In the genomic region with DNA sequence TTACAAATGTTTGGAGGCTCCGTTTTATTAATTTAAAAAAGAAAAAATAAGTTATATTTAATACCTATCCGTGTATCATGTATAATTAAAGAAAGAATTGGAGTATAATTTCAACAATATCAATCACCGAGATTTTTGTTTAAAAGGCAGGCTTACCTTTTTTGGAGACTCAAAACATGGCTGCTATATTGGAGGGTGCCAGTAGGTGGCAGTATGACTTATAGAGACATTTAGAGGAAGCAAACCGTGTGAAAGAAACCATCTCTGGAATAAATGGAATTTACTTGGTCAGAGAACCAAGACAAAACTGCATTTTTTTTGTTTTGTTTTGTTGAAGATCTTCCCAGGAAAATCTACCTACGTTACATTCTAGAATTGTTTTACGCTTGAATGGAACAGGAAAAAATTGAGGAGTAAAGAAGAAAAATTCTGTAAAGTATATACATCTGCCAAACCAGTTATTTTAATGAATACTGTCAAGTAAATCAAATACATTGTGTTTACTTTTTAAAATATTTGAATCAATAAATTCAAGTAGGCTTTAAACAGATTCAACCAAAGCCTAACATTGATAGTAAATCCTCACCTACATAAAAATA, we compare ENCODE assay signal across 8 cellular contexts.
DNase-seq lines count a peak whose midpoint lies in the region; ATAC-seq and TF ChIP-seq lines count a peak whose summit lies in the region.

No MANE protein-coding gene starts in this region.

- H3K4me1 ChIP-seq in Loucy (ENCODE audit: insufficient read depth, low read length, poor library complexity, severe bottlenecking) (no peaks in the 10 kb centered on the region), suprapubic skin (no peaks in the 10 kb centered on the region)

- DNase-seq in EH (ENCODE audit: low read depth) (peak; percentile 65), coronary artery (ENCODE audit: low spot score) (no peak), myocyte (ENCODE audit: low read depth) (peak; percentile 59), suprapubic skin (ENCODE audit: low spot score in 2 of 2) (no peak)
- peak; percentile 17 for DNase-seq in activated CD4-positive, alpha-beta T cell treated with anti-CD3 and anti-CD28 coated beads for 1 hour

- H3K36me3 ChIP-seq in Loucy (ENCODE audit: insufficient read depth, low read length), result no peaks in the 10 kb centered on the region
- no peaks in the 10 kb centered on the region for H3K36me3 ChIP-seq in suprapubic skin

- H3K4me3 ChIP-seq in Loucy (ENCODE audit: low read length, poor library complexity, severe bottlenecking), result no peak overlapping the region
- no peak overlapping the region for H3K4me3 ChIP-seq in coronary artery
- H3K4me3 ChIP-seq in suprapubic skin, result no peak overlapping the region

- no peaks in the 10 kb centered on the region for H3F3A ChIP-seq in Loucy (ENCODE audit: low read depth)

- no peak overlapping the region for H3K27ac ChIP-seq in coronary artery
- H3K27ac ChIP-seq in suprapubic skin, result no peak overlapping the region

- no peaks in the 10 kb centered on the region for H4K20me1 ChIP-seq in Loucy (ENCODE audit: insufficient read depth, low read length, poor library complexity, severe bottlenecking)

- H3K27me3 ChIP-seq in Loucy (ENCODE audit: insufficient read depth, low read length, poor library complexity, severe bottlenecking), result no peaks in the 10 kb centered on the region
- H3K27me3 ChIP-seq in suprapubic skin, result no peaks in the 10 kb centered on the region

- TF ChIP-seq CTCF in Loucy (conservative IDR thresholded peaks at IDR 0.05; ENCODE audit: low read length) (peak; percentile 79), coronary artery (IDR thresholded peaks at IDR 0.05) (peak; percentile 32), suprapubic skin (IDR thresholded peaks at IDR 0.05) (peak; percentile 39 to 55)

- no peak for TF ChIP-seq POLR2A in suprapubic skin (IDR thresholded peaks at IDR 0.05)

- 71% methylated on average over 6 of the region's 6 CpGs for WGBS in suprapubic skin

- H3K9ac ChIP-seq in Loucy (ENCODE audit: low read depth, low read length, poor library complexity, severe bottlenecking), result no peak overlapping the region

- H2AFZ ChIP-seq in Loucy (ENCODE audit: low read length), result no peak overlapping the region

- TF ChIP-seq EP300 in suprapubic skin (IDR thresholded peaks at IDR 0.05), result no peak

- H3K9me3 ChIP-seq in Loucy (ENCODE audit: insufficient read depth, low read depth, low read length) (no peaks in the 10 kb centered on the region), suprapubic skin (no peaks in the 10 kb centered on the region)

- H3K9me2 ChIP-seq in Loucy (replicated peaks; ENCODE audit: low read depth, low read length), result no peaks in the 10 kb centered on the region

- ATAC-seq in HG03045 (IDR thresholded peaks at IDR 0.05; ENCODE audit: unreplicated experiment), result no peak
- ATAC-seq in HG02970 (IDR thresholded peaks at IDR 0.05; ENCODE audit: low FRiP score, unreplicated experiment), result no peak

- no peaks in the 10 kb centered on the region for H3K79me2 ChIP-seq in Loucy (ENCODE audit: insufficient read depth, low read length)

- no peak overlapping the region for H3K4me2 ChIP-seq in Loucy (ENCODE audit: low read depth, low read length, poor library complexity, severe bottlenecking)

Comparison
In these comparisons a context has a peak if more than half of its experiments do, and no peak if none do; other contexts are left out.
1. DNase-seq: peak in EH (single experiment), activated CD4-positive, alpha-beta T cell treated with anti-CD3 and anti-CD28 coated beads for 1 hour (single experiment) and myocyte (single experiment); none in coronary artery (single experiment) and suprapubic skin (0 of 2).
2. Peak in every context shown above with its lines, with median percentiles within 50 percentile points of each other: CTCF ChIP-seq.